In genomic region chr1:212628813-212629415, GRCh38 we compare ENCODE assay signal across 2 cellular contexts.
TF ChIP-seq lines count a peak whose summit lies in the region.

No MANE protein-coding gene starts in this region.

TF ChIP-seq in K562, 482 proteins besides CTCF, POLR2A, EP300 and RAD21:
- TF ChIP-seq ZNF449 (CRISPR knock-in tag; IDR thresholded peaks at IDR 0.05) (no peak), GABPB1 (CRISPR knock-in tag; IDR thresholded peaks at IDR 0.05) (no peak), ZNF134 (CRISPR knock-in tag; conservative IDR thresholded peaks at IDR 0.05) (no peak), HMG20A (CRISPR knock-in tag; conservative IDR thresholded peaks at IDR 0.05) (no peak), ESRRA (IDR thresholded peaks at IDR 0.05; ENCODE audit: borderline replicate concordance, low read depth) (peak; percentile 27; the same call in 1 of the 2 replicates), PKNOX1 (IDR thresholded peaks at IDR 0.05) (peak; percentile 15; the same call in 1 of the 2 replicates), ZBTB11 (CRISPR knock-in tag; IDR thresholded peaks at IDR 0.05) (no peak), ZNF133 (CRISPR knock-in tag; IDR thresholded peaks at IDR 0.05) (no peak), ETV6 (IDR thresholded peaks at IDR 0.05; ENCODE audit: borderline replicate concordance in 1 of 2, low read depth in 2 of 2, low read length in 1 of 2) (no peak), ETV6 (CRISPR knock-in tag; IDR thresholded peaks at IDR 0.05; ENCODE audit: borderline replicate concordance) (no peak), SPI1 (IDR thresholded peaks at IDR 0.05; ENCODE audit: borderline replicate concordance, low read depth, low read length) (peak; percentile 4; the same call in 1 of the 2 replicates)
- TF ChIP-seq, protein P1, sequence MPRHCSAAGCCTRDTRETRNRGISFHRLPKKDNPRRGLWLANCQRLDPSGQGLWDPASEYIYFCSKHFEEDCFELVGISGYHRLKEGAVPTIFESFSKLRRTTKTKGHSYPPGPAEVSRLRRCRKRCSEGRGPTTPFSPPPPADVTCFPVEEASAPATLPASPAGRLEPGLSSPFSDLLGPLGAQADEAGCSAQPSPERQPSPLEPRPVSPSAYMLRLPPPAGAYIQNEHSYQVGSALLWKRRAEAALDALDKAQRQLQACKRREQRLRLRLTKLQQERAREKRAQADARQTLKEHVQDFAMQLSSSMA (CRISPR knock-in tag; IDR thresholded peaks at IDR 0.05), result no peak

TF ChIP-seq in HepG2, 621 proteins besides CTCF, POLR2A, EP300 and RAD21 (continues in another document):
- TF ChIP-seq, protein P2, sequence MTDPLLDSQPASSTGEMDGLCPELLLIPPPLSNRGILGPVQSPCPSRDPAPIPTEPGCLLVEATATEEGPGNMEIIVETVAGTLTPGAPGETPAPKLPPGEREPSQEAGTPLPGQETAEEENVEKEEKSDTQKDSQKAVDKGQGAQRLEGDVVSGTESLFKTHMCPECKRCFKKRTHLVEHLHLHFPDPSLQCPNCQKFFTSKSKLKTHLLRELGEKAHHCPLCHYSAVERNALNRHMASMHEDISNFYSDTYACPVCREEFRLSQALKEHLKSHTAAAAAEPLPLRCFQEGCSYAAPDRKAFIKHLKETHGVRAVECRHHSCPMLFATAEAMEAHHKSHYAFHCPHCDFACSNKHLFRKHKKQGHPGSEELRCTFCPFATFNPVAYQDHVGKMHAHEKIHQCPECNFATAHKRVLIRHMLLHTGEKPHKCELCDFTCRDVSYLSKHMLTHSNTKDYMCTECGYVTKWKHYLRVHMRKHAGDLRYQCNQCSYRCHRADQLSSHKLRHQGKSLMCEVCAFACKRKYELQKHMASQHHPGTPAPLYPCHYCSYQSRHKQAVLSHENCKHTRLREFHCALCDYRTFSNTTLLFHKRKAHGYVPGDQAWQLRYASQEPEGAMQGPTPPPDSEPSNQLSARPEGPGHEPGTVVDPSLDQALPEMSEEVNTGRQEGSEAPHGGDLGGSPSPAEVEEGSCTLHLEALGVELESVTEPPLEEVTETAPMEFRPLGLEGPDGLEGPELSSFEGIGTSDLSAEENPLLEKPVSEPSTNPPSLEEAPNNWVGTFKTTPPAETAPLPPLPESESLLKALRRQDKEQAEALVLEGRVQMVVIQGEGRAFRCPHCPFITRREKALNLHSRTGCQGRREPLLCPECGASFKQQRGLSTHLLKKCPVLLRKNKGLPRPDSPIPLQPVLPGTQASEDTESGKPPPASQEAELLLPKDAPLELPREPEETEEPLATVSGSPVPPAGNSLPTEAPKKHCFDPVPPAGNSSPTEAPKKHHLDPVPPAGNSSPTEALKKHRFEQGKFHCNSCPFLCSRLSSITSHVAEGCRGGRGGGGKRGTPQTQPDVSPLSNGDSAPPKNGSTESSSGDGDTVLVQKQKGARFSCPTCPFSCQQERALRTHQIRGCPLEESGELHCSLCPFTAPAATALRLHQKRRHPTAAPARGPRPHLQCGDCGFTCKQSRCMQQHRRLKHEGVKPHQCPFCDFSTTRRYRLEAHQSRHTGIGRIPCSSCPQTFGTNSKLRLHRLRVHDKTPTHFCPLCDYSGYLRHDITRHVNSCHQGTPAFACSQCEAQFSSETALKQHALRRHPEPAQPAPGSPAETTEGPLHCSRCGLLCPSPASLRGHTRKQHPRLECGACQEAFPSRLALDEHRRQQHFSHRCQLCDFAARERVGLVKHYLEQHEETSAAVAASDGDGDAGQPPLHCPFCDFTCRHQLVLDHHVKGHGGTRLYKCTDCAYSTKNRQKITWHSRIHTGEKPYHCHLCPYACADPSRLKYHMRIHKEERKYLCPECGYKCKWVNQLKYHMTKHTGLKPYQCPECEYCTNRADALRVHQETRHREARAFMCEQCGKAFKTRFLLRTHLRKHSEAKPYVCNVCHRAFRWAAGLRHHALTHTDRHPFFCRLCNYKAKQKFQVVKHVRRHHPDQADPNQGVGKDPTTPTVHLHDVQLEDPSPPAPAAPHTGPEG (CRISPR knock-in tag; IDR thresholded peaks at IDR 0.05), result no peak
- TF ChIP-seq NONO (IDR thresholded peaks at IDR 0.05) (no peak), NONO (CRISPR knock-in tag; conservative IDR thresholded peaks at IDR 0.05) (0 out of 2 replicates have a peak, but pooled peaks have one; percentile 26), ELF4 (CRISPR knock-in tag; IDR thresholded peaks at IDR 0.05; ENCODE audit: borderline replicate concordance) (no peak), ZNF569 (CRISPR knock-in tag; IDR thresholded peaks at IDR 0.05; ENCODE audit: borderline replicate concordance) (no peak), ZNF616 (CRISPR knock-in tag; IDR thresholded peaks at IDR 0.05; ENCODE audit: low read depth) (no peak), ZSCAN5A (CRISPR knock-in tag; IDR thresholded peaks at IDR 0.05; ENCODE audit: borderline replicate concordance) (no peak), NFAT5 (CRISPR knock-in tag; IDR thresholded peaks at IDR 0.05) (no peak), ARNT (IDR thresholded peaks at IDR 0.05) (no peak), FOXP4 (CRISPR knock-in tag; IDR thresholded peaks at IDR 0.05) (no peak; the same call in 1 of the 2 replicates), ZNF572 (CRISPR knock-in tag; IDR thresholded peaks at IDR 0.05) (no peak), NFATC3 (CRISPR knock-in tag; IDR thresholded peaks at IDR 0.05) (no peak), ZMYM3 (CRISPR knock-in tag; IDR thresholded peaks at IDR 0.05) (no peak), SOX13 (IDR thresholded peaks at IDR 0.05) (no peak), SOX13 (CRISPR knock-in tag; conservative IDR thresholded peaks at IDR 0.05 in 1 of 2, IDR thresholded peaks at IDR 0.05 in 1 of 2) (peak in 1 of 2 experiments; percentile 31; a peak in 1 of 4 replicates), SOX5 (CRISPR knock-in tag; IDR thresholded peaks at IDR 0.05; ENCODE audit: borderline replicate concordance) (peak; percentile 40; the same call in 1 of the 2 replicates), ZFP62 (CRISPR knock-in tag; IDR thresholded peaks at IDR 0.05) (no peak), NFRKB (IDR thresholded peaks at IDR 0.05) (no peak), ZNF230 (CRISPR knock-in tag; IDR thresholded peaks at IDR 0.05) (no peak), ZSCAN30 (CRISPR knock-in tag; IDR thresholded peaks at IDR 0.05) (no peak), KLF6 (CRISPR knock-in tag; IDR thresholded peaks at IDR 0.05) (no peak)
- TF ChIP-seq, protein P3, sequence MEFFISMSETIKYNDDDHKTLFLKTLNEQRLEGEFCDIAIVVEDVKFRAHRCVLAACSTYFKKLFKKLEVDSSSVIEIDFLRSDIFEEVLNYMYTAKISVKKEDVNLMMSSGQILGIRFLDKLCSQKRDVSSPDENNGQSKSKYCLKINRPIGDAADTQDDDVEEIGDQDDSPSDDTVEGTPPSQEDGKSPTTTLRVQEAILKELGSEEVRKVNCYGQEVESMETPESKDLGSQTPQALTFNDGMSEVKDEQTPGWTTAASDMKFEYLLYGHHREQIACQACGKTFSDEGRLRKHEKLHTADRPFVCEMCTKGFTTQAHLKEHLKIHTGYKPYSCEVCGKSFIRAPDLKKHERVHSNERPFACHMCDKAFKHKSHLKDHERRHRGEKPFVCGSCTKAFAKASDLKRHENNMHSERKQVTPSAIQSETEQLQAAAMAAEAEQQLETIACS (CRISPR knock-in tag; IDR thresholded peaks at IDR 0.05), result no peak
- TF ChIP-seq, protein P4, sequence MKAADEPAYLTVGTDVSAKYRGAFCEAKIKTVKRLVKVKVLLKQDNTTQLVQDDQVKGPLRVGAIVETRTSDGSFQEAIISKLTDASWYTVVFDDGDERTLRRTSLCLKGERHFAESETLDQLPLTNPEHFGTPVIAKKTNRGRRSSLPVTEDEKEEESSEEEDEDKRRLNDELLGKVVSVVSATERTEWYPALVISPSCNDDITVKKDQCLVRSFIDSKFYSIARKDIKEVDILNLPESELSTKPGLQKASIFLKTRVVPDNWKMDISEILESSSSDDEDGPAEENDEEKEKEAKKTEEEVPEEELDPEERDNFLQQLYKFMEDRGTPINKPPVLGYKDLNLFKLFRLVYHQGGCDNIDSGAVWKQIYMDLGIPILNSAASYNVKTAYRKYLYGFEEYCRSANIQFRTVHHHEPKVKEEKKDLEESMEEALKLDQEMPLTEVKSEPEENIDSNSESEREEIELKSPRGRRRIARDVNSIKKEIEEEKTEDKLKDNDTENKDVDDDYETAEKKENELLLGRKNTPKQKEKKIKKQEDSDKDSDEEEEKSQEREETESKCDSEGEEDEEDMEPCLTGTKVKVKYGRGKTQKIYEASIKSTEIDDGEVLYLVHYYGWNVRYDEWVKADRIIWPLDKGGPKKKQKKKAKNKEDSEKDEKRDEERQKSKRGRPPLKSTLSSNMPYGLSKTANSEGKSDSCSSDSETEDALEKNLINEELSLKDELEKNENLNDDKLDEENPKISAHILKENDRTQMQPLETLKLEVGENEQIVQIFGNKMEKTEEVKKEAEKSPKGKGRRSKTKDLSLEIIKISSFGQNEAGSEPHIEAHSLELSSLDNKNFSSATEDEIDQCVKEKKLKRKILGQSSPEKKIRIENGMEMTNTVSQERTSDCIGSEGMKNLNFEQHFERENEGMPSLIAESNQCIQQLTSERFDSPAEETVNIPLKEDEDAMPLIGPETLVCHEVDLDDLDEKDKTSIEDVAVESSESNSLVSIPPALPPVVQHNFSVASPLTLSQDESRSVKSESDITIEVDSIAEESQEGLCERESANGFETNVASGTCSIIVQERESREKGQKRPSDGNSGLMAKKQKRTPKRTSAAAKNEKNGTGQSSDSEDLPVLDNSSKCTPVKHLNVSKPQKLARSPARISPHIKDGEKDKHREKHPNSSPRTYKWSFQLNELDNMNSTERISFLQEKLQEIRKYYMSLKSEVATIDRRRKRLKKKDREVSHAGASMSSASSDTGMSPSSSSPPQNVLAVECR (CRISPR knock-in tag; IDR thresholded peaks at IDR 0.05; ENCODE audit: borderline replicate concordance), result no peak
- TF ChIP-seq, protein P5, sequence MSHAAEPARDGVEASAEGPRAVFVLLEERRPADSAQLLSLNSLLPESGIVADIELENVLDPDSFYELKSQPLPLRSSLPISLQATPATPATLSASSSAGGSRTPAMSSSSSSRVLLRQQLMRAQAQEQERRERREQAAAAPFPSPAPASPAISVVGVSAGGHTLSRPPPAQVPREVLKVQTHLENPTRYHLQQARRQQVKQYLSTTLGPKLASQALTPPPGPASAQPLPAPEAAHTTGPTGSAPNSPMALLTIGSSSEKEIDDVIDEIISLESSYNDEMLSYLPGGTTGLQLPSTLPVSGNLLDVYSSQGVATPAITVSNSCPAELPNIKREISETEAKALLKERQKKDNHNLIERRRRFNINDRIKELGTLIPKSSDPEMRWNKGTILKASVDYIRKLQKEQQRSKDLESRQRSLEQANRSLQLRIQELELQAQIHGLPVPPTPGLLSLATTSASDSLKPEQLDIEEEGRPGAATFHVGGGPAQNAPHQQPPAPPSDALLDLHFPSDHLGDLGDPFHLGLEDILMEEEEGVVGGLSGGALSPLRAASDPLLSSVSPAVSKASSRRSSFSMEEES (CRISPR knock-in tag; IDR thresholded peaks at IDR 0.05), result no peak
